1 cellular context compared by ENCODE assay signal in the genomic region with DNA sequence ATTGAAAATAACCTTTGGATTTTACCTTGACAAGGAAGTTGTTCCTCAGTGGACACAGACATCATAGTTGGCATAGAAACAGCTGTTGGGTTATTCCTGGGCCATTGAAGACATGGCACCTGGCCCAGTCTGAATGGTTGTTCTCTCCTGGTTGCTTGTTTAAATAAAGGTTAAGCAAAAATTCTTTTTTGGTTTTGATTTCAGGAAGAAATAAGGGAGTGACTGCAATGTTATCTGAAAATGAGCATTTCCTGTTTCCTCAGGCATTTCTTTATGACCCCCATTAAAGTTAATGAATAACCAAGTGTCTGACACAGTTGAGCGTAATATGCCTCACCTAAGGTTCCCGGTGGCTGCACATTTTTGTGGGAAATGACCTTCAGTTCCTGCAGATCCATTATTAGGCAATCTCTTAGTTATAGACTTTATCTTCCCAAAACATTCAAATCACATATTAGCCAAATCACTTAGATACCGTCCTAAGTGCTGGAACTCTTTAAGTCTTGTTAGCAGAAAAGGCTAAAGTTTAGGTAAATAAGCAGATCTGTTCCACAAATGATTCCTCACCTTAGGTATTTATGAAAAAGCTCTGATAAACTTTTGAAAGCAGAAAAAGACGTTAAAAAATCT.
TF ChIP-seq lines count a peak whose summit lies in the region.

No MANE protein-coding gene starts in this region.

TF ChIP-seq in HepG2, 621 proteins besides CTCF, POLR2A, EP300 and RAD21 (continued from another document and continues in another):
- no peak for TF ChIP-seq ZXDC (CRISPR knock-in tag; IDR thresholded peaks at IDR 0.05)
- no peak for TF ChIP-seq SNRNP70 (IDR thresholded peaks at IDR 0.05; ENCODE audit: low read depth, low read length)
- peak; percentile 72; the same call in 1 of the 2 replicates for TF ChIP-seq MXD4 (CRISPR knock-in tag; IDR thresholded peaks at IDR 0.05)
- TF ChIP-seq ZNF615 (CRISPR knock-in tag; IDR thresholded peaks at IDR 0.05; ENCODE audit: borderline replicate concordance): no peak
- peak; percentile 86; the same call in 1 of the 2 replicates for TF ChIP-seq FOXO1 (CRISPR knock-in tag; IDR thresholded peaks at IDR 0.05)
- TF ChIP-seq, protein P1, sequence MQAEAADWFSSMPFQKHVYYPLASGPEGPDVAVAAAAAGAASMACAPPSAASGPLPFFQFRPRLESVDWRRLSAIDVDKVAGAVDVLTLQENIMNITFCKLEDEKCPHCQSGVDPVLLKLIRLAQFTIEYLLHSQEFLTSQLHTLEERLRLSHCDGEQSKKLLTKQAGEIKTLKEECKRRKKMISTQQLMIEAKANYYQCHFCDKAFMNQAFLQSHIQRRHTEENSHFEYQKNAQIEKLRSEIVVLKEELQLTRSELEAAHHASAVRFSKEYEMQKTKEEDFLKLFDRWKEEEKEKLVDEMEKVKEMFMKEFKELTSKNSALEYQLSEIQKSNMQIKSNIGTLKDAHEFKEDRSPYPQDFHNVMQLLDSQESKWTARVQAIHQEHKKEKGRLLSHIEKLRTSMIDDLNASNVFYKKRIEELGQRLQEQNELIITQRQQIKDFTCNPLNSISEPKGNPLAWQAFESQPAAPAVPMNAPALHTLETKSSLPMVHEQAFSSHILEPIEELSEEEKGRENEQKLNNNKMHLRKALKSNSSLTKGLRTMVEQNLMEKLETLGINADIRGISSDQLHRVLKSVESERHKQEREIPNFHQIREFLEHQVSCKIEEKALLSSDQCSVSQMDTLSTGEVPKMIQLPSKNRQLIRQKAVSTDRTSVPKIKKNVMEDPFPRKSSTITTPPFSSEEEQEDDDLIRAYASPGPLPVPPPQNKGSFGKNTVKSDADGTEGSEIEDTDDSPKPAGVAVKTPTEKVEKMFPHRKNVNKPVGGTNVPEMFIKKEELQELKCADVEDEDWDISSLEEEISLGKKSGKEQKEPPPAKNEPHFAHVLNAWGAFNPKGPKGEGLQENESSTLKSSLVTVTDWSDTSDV (CRISPR knock-in tag; IDR thresholded peaks at IDR 0.05): no peak
- TF ChIP-seq, protein P2, sequence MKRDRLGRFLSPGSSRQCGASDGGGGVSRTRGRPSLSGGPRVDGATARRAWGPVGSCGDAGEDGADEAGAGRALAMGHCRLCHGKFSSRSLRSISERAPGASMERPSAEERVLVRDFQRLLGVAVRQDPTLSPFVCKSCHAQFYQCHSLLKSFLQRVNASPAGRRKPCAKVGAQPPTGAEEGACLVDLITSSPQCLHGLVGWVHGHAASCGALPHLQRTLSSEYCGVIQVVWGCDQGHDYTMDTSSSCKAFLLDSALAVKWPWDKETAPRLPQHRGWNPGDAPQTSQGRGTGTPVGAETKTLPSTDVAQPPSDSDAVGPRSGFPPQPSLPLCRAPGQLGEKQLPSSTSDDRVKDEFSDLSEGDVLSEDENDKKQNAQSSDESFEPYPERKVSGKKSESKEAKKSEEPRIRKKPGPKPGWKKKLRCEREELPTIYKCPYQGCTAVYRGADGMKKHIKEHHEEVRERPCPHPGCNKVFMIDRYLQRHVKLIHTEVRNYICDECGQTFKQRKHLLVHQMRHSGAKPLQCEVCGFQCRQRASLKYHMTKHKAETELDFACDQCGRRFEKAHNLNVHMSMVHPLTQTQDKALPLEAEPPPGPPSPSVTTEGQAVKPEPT (CRISPR knock-in tag; IDR thresholded peaks at IDR 0.05; ENCODE audit: low read depth): no peak
- peak; percentile 55; the same call in 1 of the 2 replicates for TF ChIP-seq ZNF607 (CRISPR knock-in tag; IDR thresholded peaks at IDR 0.05; ENCODE audit: borderline replicate concordance)
- TF ChIP-seq PRPF4 (IDR thresholded peaks at IDR 0.05; ENCODE audit: low read depth, low read length, poor library complexity, severe bottlenecking): no peak
- no peak for TF ChIP-seq E2F2 (CRISPR knock-in tag; IDR thresholded peaks at IDR 0.05; ENCODE audit: borderline replicate concordance)
- no peak; the same call in 1 of the 2 replicates for TF ChIP-seq ZNF3 (CRISPR knock-in tag; IDR thresholded peaks at IDR 0.05)
- TF ChIP-seq MBD4 (IDR thresholded peaks at IDR 0.05; ENCODE audit: borderline replicate concordance, low read length): peak; percentile 87
- TF ChIP-seq STAT6 (CRISPR knock-in tag; IDR thresholded peaks at IDR 0.05; ENCODE audit: borderline replicate concordance): no peak
- no peak for TF ChIP-seq ZNF567 (CRISPR knock-in tag; IDR thresholded peaks at IDR 0.05; ENCODE audit: borderline replicate concordance)
- no peak for TF ChIP-seq NFE2 (CRISPR knock-in tag; IDR thresholded peaks at IDR 0.05)
- no peak for TF ChIP-seq TOPORS (CRISPR knock-in tag; IDR thresholded peaks at IDR 0.05)
- no peak for TF ChIP-seq ZKSCAN1 (IDR thresholded peaks at IDR 0.05; ENCODE audit: low read length)
- TF ChIP-seq, protein P3, sequence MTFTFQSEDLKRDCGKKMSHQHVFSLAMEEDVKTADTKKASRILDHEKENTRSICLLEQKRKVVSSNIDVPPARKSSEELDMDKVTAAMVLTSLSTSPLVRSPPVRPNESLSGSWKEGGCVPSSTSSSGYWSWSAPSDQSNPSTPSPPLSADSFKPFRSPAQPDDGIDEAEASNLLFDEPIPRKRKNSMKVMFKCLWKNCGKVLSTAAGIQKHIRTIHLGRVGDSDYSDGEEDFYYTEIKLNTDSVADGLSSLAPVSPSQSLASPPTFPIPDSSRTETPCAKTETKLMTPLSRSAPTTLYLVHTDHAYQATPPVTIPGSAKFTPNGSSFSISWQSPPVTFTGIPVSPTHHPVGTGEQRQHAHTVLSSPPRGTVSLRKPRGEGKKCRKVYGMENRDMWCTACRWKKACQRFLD (CRISPR knock-in tag; IDR thresholded peaks at IDR 0.05; ENCODE audit: borderline replicate concordance): no peak
- TF ChIP-seq SIX1 (CRISPR knock-in tag; IDR thresholded peaks at IDR 0.05; ENCODE audit: borderline replicate concordance): peak; percentile 82; the same call in 1 of the 2 replicates
- TF ChIP-seq, protein P4, sequence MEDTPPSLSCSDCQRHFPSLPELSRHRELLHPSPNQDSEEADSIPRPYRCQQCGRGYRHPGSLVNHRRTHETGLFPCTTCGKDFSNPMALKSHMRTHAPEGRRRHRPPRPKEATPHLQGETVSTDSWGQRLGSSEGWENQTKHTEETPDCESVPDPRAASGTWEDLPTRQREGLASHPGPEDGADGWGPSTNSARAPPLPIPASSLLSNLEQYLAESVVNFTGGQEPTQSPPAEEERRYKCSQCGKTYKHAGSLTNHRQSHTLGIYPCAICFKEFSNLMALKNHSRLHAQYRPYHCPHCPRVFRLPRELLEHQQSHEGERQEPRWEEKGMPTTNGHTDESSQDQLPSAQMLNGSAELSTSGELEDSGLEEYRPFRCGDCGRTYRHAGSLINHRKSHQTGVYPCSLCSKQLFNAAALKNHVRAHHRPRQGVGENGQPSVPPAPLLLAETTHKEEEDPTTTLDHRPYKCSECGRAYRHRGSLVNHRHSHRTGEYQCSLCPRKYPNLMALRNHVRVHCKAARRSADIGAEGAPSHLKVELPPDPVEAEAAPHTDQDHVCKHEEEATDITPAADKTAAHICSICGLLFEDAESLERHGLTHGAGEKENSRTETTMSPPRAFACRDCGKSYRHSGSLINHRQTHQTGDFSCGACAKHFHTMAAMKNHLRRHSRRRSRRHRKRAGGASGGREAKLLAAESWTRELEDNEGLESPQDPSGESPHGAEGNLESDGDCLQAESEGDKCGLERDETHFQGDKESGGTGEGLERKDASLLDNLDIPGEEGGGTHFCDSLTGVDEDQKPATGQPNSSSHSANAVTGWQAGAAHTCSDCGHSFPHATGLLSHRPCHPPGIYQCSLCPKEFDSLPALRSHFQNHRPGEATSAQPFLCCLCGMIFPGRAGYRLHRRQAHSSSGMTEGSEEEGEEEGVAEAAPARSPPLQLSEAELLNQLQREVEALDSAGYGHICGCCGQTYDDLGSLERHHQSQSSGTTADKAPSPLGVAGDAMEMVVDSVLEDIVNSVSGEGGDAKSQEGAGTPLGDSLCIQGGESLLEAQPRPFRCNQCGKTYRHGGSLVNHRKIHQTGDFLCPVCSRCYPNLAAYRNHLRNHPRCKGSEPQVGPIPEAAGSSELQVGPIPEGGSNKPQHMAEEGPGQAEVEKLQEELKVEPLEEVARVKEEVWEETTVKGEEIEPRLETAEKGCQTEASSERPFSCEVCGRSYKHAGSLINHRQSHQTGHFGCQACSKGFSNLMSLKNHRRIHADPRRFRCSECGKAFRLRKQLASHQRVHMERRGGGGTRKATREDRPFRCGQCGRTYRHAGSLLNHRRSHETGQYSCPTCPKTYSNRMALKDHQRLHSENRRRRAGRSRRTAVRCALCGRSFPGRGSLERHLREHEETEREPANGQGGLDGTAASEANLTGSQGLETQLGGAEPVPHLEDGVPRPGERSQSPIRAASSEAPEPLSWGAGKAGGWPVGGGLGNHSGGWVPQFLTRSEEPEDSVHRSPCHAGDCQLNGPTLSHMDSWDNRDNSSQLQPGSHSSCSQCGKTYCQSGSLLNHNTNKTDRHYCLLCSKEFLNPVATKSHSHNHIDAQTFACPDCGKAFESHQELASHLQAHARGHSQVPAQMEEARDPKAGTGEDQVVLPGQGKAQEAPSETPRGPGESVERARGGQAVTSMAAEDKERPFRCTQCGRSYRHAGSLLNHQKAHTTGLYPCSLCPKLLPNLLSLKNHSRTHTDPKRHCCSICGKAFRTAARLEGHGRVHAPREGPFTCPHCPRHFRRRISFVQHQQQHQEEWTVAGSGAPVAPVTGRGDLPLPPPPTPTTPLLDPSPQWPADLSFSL (CRISPR knock-in tag; IDR thresholded peaks at IDR 0.05): no peak
- no peak for TF ChIP-seq NFE2L2 (IDR thresholded peaks at IDR 0.05; ENCODE audit: low read length)
- TF ChIP-seq ZBTB42 (CRISPR knock-in tag; IDR thresholded peaks at IDR 0.05): no peak
- TF ChIP-seq ZBTB33 (CRISPR knock-in tag; IDR thresholded peaks at IDR 0.05): no peak
- TF ChIP-seq MEF2D (CRISPR knock-in tag; IDR thresholded peaks at IDR 0.05): peak; percentile 93
- no peak for TF ChIP-seq ZNF20 (CRISPR knock-in tag; IDR thresholded peaks at IDR 0.05)
- TF ChIP-seq ZNF501 (CRISPR knock-in tag; IDR thresholded peaks at IDR 0.05): 0 out of 2 replicates have a peak, but pooled peaks have one; percentile 1
- no peak for TF ChIP-seq EED (CRISPR knock-in tag; IDR thresholded peaks at IDR 0.05)
- TF ChIP-seq, protein P5, sequence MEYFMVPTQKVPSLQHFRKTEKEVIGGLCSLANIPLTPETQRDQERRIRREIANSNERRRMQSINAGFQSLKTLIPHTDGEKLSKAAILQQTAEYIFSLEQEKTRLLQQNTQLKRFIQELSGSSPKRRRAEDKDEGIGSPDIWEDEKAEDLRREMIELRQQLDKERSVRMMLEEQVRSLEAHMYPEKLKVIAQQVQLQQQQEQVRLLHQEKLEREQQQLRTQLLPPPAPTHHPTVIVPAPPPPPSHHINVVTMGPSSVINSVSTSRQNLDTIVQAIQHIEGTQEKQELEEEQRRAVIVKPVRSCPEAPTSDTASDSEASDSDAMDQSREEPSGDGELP (IDR thresholded peaks at IDR 0.05; ENCODE audit: borderline replicate concordance, low read depth): peak; percentile 86; the same call in 1 of the 2 replicates
- TF ChIP-seq GATAD2A (CRISPR knock-in tag; IDR thresholded peaks at IDR 0.05): peak; percentile 97
- TF ChIP-seq ZFP1 (CRISPR knock-in tag; IDR thresholded peaks at IDR 0.05): peak; percentile 91
